15 cellular contexts compared by ENCODE assay signal in genomic region chr18:63309422-63309821, GRCh38. TPM values are rescaled to one million over a fixed set of nuclear protein-coding genes. Genes with fewer than 3 reads are reported as not detected.
DNase-seq lines count a peak whose midpoint lies in the region; ATAC-seq, FAIRE-seq and TF ChIP-seq lines count a peak whose summit lies in the region.
"Had no signal": no experiment of that assay in that cellular context is flagged by ENCODE, and none has a peak within 500 bp of the region (broad histone marks: within the 10 kb centered on the region; RNA-seq: fewer than 3 reads in every experiment).

No MANE protein-coding gene starts in this region.

- DNase-seq in stimulated activated CD4-positive, alpha-beta T cell treated with anti-CD3 and anti-CD28 coated beads, Interleukin-2, amount 100 ng/mL, for 24 hours: peak; percentile 39 to 43
- DNase-seq in stimulated activated CD4-positive, alpha-beta T cell treated with anti-CD3 and anti-CD28 coated beads, Interleukin-4, amount 100 ng/mL, for 1 hour: no peak
- DNase-seq in activated CD4-positive, alpha-beta T cell treated with anti-CD3 and anti-CD28 coated beads, Interleukin-2, amount 50 U/mL, for 1 hour: peak; percentile 17
- DNase-seq in H1 (ENCODE audit: low read depth in 1 of 2, low spot score in 2 of 2): no peak
- no peak for DNase-seq in SIG-M5 treated with dmso at 0.1 percent for 504 hours (lab: John Stamatoyannopoulos, UW; ENCODE audit: unreplicated experiment)
- no peak for DNase-seq in upper lobe of right lung
- DNase-seq in left colon: no peak
- DNase-seq: EL, NCI-H1436 treated with DMSO at 0.1 percent for 48 hours, NCI-H524 treated with DMSO at 0.1 percent for 48 hours had no signal

- no peak overlapping the region for H2AFZ ChIP-seq in H1 (ENCODE audit: low read length)

- no peak overlapping the region for H3K18ac ChIP-seq in H1 (ENCODE audit: extremely low read depth, low read length)

- no peak for TF ChIP-seq EP300 in H1 (IDR thresholded peaks at IDR 0.05; ENCODE audit: borderline replicate concordance in 1 of 2, low read depth in 2 of 2, low read length in 2 of 2)

- H3K14ac ChIP-seq in H1 (ENCODE audit: insufficient read length): no peak overlapping the region

- H2BK15ac ChIP-seq in H1 (ENCODE audit: low read length): 0 out of 2 replicates have a peak overlapping the region, but pooled peaks have one; percentile 19

- H3K4me3 ChIP-seq in H1 (ENCODE audit: extremely low read depth in 1 of 4, insufficient read depth in 2 of 4, low read depth in 3 of 4, low read length in 4 of 4) (no peak overlapping the region), upper lobe of right lung (no peak overlapping the region)
- H3K4me3 ChIP-seq: K562, vagina had no signal

- no peak for TF ChIP-seq POLR2A in H1 (IDR thresholded peaks at IDR 0.05; ENCODE audit: control extremely low read depth in 1 of 2, low read depth in 2 of 2, low read length in 2 of 2)

- H4K5ac ChIP-seq in H1 (ENCODE audit: insufficient read length, low read depth, low read length): no peak overlapping the region

- CTCF ChIA-PET in H1 (lab: Charles Lee; ENCODE audit: partially characterized antibody): interaction anchor here (1.5 kb wide), 1 partner anchor 129 kb away, joined by 4 read pairs; no protein-coding TSS in a partner anchor

- H3K27me3 ChIP-seq in H1 (replicated peaks in 1 of 4; ENCODE audit: control insufficient read depth in 3 of 4, extremely low read depth in 1 of 4, insufficient read depth in 3 of 4, low read length in 3 of 4) (no peaks in the 10 kb centered on the region), upper lobe of right lung (no peaks in the 10 kb centered on the region)
- H3K27me3 ChIP-seq: vagina had no signal

- no peaks in the 10 kb centered on the region for H4K20me1 ChIP-seq in H1 (replicated peaks in 1 of 2; ENCODE audit: control insufficient read depth in 1 of 2, insufficient read depth in 2 of 2, low read length in 2 of 2)

- H3K27ac ChIP-seq in H1 (ENCODE audit: low read depth, low read length): no peak overlapping the region
- H3K27ac ChIP-seq in upper lobe of right lung: no peak overlapping the region
- H3K27ac ChIP-seq: vagina had no signal

- ATAC-seq in GM21825 (IDR thresholded peaks at IDR 0.05; ENCODE audit: unreplicated experiment) (no peak), upper lobe of right lung (no peak), left colon (no peak)
- ATAC-seq: K562 had no signal

- no peaks in the 10 kb centered on the region for H3K9me3 ChIP-seq in H1 (ENCODE audit: insufficient read depth in 2 of 2, low read depth in 1 of 2, low read length in 1 of 2)
- no peaks in the 10 kb centered on the region for H3K9me3 ChIP-seq in upper lobe of right lung
- H3K9me3 ChIP-seq: vagina had no signal

- H2BK120ac ChIP-seq in H1 (replicated peaks; ENCODE audit: low read depth, low read length): no peak overlapping the region

- H3K79me2 ChIP-seq in H1 (ENCODE audit: control insufficient read depth in 1 of 2, insufficient read depth in 2 of 2, low read length in 2 of 2): no peaks in the 10 kb centered on the region

- peak overlapping the region in 1 of 4 experiments; percentile 10; a peak in 1 of 7 replicates for H3K9ac ChIP-seq in H1 (replicated peaks in 1 of 4; ENCODE audit: extremely low read depth in 1 of 4, low read depth in 3 of 4, low read length in 3 of 4)

- no peak overlapping the region for H2AK5ac ChIP-seq in H1 (ENCODE audit: low read depth, low read length)

- H4K91ac ChIP-seq in H1 (replicated peaks; ENCODE audit: insufficient read length, low read length): no peak overlapping the region

- POLR2A ChIA-PET in H1 (lab: Charles Lee; ENCODE audit: partially characterized antibody): no interaction called here

- no peak overlapping the region for H2BK5ac ChIP-seq in H1 (ENCODE audit: low read depth, low read length)

- intact Hi-C loops in upper lobe of right lung (cut with DNase I) (no loop called here), left colon (cut with DNase I, micrococcal nuclease) (no loop called here)

- H2BK20ac ChIP-seq in H1 (ENCODE audit: low read length): no peak overlapping the region

- no peak overlapping the region for H3K23ac ChIP-seq in H1 (ENCODE audit: insufficient read length)

- no peak for TF ChIP-seq RAD21 in H1 (IDR thresholded peaks at IDR 0.05 in 1 of 2, conservative IDR thresholded peaks at IDR 0.05 in 1 of 2; ENCODE audit: low read depth in 2 of 2, low read length in 2 of 2)

- H3K79me1 ChIP-seq in H1 (ENCODE audit: low read depth, low read length): no peaks in the 10 kb centered on the region

- no peaks in the 10 kb centered on the region for H3K23me2 ChIP-seq in H1 (ENCODE audit: low read depth, low read length)

- H3K4me1 ChIP-seq in H1 (replicated peaks in 1 of 4; ENCODE audit: control insufficient read depth in 3 of 4, insufficient read depth in 4 of 4, low read length in 3 of 4) (no peaks in the 10 kb centered on the region), upper lobe of right lung (peaks cover 12% of the 10 kb centered on the region)

- no peak overlapping the region for H3K56ac ChIP-seq in H1 (replicated peaks; ENCODE audit: insufficient read length, low read depth, low read length)

- no peak overlapping the region for H2BK12ac ChIP-seq in H1 (ENCODE audit: low read depth, low read length)

- no peak for FAIRE-seq in H1 (lab: Jason Lieb, UNC)
- FAIRE-seq: bronchial epithelial cell, endothelial cell of umbilical vein, K562 had no signal

- no peak overlapping the region for H3K4ac ChIP-seq in H1 (replicated peaks; ENCODE audit: insufficient read length, low read depth, low read length)

- no peaks in the 10 kb centered on the region for H3K36me3 ChIP-seq in H1 (ENCODE audit: control insufficient read depth in 2 of 4, insufficient read depth in 4 of 4, low read length in 3 of 4)
- H3K36me3 ChIP-seq in upper lobe of right lung: no peaks in the 10 kb centered on the region
- H3K36me3 ChIP-seq: vagina had no signal

- 81% methylated on average over 5 of the region's 5 CpGs; no CpG with 5 or more reads in 1 of the 2 experiments for WGBS in H1 (ENCODE audit: extremely low coverage in 1 of 2, insufficient coverage in 1 of 2, insufficient read length in 1 of 2, insufficient replicate concordance in 2 of 2, low coverage in 1 of 2, low lambda C conversion rate in 2 of 2, missing lambda C conversion rate in 1 of 2), 2 experiments

- TF ChIP-seq CTCF in H1 (IDR thresholded peaks at IDR 0.05; ENCODE audit: control extremely low read depth in 1 of 3, insufficient read depth in 1 of 3, low read depth in 1 of 3, low read length in 3 of 3) (no peak), upper lobe of right lung (IDR thresholded peaks at IDR 0.05) (no peak)

- no peak overlapping the region for H4K8ac ChIP-seq in H1 (ENCODE audit: extremely low read depth, insufficient read depth, low read length)

- H3K4me2 ChIP-seq in H1 (ENCODE audit: insufficient read depth in 1 of 2, low read depth in 2 of 2, low read length in 2 of 2): no peak overlapping the region

TF ChIP-seq in H1, 55 proteins besides CTCF, POLR2A, EP300 and RAD21:
- no peak for TF ChIP-seq TAF7 (optimal IDR thresholded peaks at IDR 0.05; ENCODE audit: borderline replicate concordance, low read depth, low read length)

RNA-seq across cellular contexts. Expression of gene BCL2, which starts 10.1 kb away (rescaled TPM):
- 4.3 and 4.5 TPM in 2 replicates for total RNA-seq in H1 (2021; fragmentation: NEBNext Ultra II Directional; extraction: Animal tissue kit (Norgen Biotek cat#: 25700))
- polyA plus RNA-seq in H1 (2011; rRNA removed): 0.59 and 0.75 TPM in 2 replicates
- 0.81 TPM for polyA plus RNA-seq in H1 (2011; cell fraction: cytosol; rRNA removed)
- polyA plus RNA-seq in H1 (2011; cell fraction: nucleus; rRNA removed): 1.2 TPM
- 1.1 to 2.8 TPM (median 1.3 TPM) in 4 replicates for polyA plus RNA-seq in H1 (2012, experiment 1 of 2)
- 0.35 TPM for polyA plus RNA-seq in H1 (2012, experiment 2 of 2)
- 1.1 TPM for polyA plus RNA-seq in H1 (2013, experiment 1 of 2)
- polyA plus RNA-seq in H1 (2013, experiment 2 of 2): 1.0 TPM
- polyA minus RNA-seq in H1 (2011; rRNA and poly(A)+ RNA removed): 2.0 and 2.7 TPM in 2 replicates
- polyA minus RNA-seq in H1 (2011; cell fraction: cytosol; rRNA and poly(A)+ RNA removed): 1.5 TPM
- polyA minus RNA-seq in H1 (2011; cell fraction: nucleus; rRNA and poly(A)+ RNA removed): 5.0 TPM
- total RNA-seq in upper lobe of right lung (17.3 TPM), left colon (10 to 100 TPM; 16.6 to 19.3 TPM)

RNA-seq across cellular contexts. Expression of gene KDSR, which starts 57.6 kb away (rescaled TPM):
- 43.5 and 50.5 TPM in 2 replicates for total RNA-seq in H1 (2021; fragmentation: NEBNext Ultra II Directional; extraction: Animal tissue kit (Norgen Biotek cat#: 25700))
- polyA plus RNA-seq in H1 (2011; rRNA removed): 10.7 and 12.4 TPM in 2 replicates
- 18.5 TPM for polyA plus RNA-seq in H1 (2011; cell fraction: cytosol; rRNA removed)
- 25.8 TPM for polyA plus RNA-seq in H1 (2011; cell fraction: nucleus; rRNA removed)
- polyA plus RNA-seq in H1 (2012, experiment 1 of 2): 24.3 to 28.3 TPM (median 25.5 TPM) in 4 replicates
- 13.3 TPM for polyA plus RNA-seq in H1 (2012, experiment 2 of 2)
- polyA plus RNA-seq in H1 (2013, experiment 1 of 2): 25.2 TPM
- 30.3 TPM for polyA plus RNA-seq in H1 (2013, experiment 2 of 2)
- polyA minus RNA-seq in H1 (2011; rRNA and poly(A)+ RNA removed): 25.7 and 31.5 TPM in 2 replicates
- polyA minus RNA-seq in H1 (2011; cell fraction: cytosol; rRNA and poly(A)+ RNA removed): 24.7 TPM
- 38.8 TPM for polyA minus RNA-seq in H1 (2011; cell fraction: nucleus; rRNA and poly(A)+ RNA removed)
- total RNA-seq in upper lobe of right lung (77.5 TPM), left colon (10 to 100 TPM; 32.6 to 42.8 TPM)

Comparison
In these comparisons a context has a peak if more than half of its experiments do, and no peak if none do; other contexts are left out.
1. DNase-seq: peak in stimulated activated CD4-positive, alpha-beta T cell treated with anti-CD3 and anti-CD28 coated beads, Interleukin-2, amount 100 ng/mL, for 24 hours (2 of 2) and activated CD4-positive, alpha-beta T cell treated with anti-CD3 and anti-CD28 coated beads, Interleukin-2, amount 50 U/mL, for 1 hour (single experiment); none in stimulated activated CD4-positive, alpha-beta T cell treated with anti-CD3 and anti-CD28 coated beads, Interleukin-4, amount 100 ng/mL, for 1 hour (single experiment), H1 (0 of 2), SIG-M5 treated with dmso at 0.1 percent for 504 hours (single experiment), upper lobe of right lung (single experiment) and left colon (0 of 2).